In genomic region chr14:52730708-52731111, GRCh38 we compare ENCODE assay signal across 8 cellular contexts. TPM values are rescaled to one million over a fixed set of nuclear protein-coding genes. Genes with fewer than 3 reads are reported as not detected.
DNase-seq lines count a peak whose midpoint lies in the region; ATAC-seq and TF ChIP-seq lines count a peak whose summit lies in the region.

No MANE protein-coding gene starts in this region.

- H3K4me3 ChIP-seq in GM23248, result peak overlapping the region; percentile 88
- peak overlapping the region; percentile 94 for H3K4me3 ChIP-seq in PC-9
- H3K4me3 ChIP-seq in endocrine pancreas (ENCODE audit: control insufficient read depth, insufficient read depth, low read length), result peak overlapping the region; percentile 87

- H3K79me2 ChIP-seq in GM23248 (ENCODE audit: insufficient read depth), result peaks cover 63% of the 10 kb centered on the region
- H3K79me2 ChIP-seq in PC-9 (ENCODE audit: low read depth), result peaks cover 16% of the 10 kb centered on the region

- peaks cover 14% of the 10 kb centered on the region for H3K36me3 Mint-ChIP-seq in neural crest cell (ENCODE audit: low read depth)

- TF ChIP-seq CTCF in PC-9 (conservative IDR thresholded peaks at IDR 0.05), result no peak
- TF ChIP-seq CTCF in neural crest cell (conservative IDR thresholded peaks at IDR 0.05), result no peak

- BruUV-seq in PC-9 (replicated peaks; lab: Mats Ljungman, UMichigan), result no TSS peak

- CTCF ChIA-PET in PC-9 (lab: Charles Lee), result no interaction called here

- peak overlapping the region; percentile 98 for H3K4me2 ChIP-seq in GM23248 (ENCODE audit: unreplicated experiment)
- peak overlapping the region; percentile 95 for H3K4me2 ChIP-seq in PC-9

- in situ Hi-C loops in GM23248 (cut with MboI), result no loop called here

- H2AFZ ChIP-seq in GM23248 (peak overlapping the region; percentile 90), PC-9 (peak overlapping the region; percentile 99)

- H3K9me3 ChIP-seq in GM23248 (ENCODE audit: low read depth) (no peaks in the 10 kb centered on the region), PC-9 (ENCODE audit: insufficient read depth, low read depth) (no peaks in the 10 kb centered on the region), endocrine pancreas (ENCODE audit: control insufficient read depth, low read length) (no peaks in the 10 kb centered on the region)

- peaks cover 2% of the 10 kb centered on the region for H3K9me3 Mint-ChIP-seq in neural crest cell

- peak overlapping the region; percentile 76 for H3K27ac ChIP-seq in GM23248
- 0 out of 2 replicates have a peak overlapping the region, but pooled peaks have one; percentile 10 for H3K27ac ChIP-seq in PC-9

- H4K20me1 ChIP-seq in GM23248 (ENCODE audit: insufficient read depth), result no peaks in the 10 kb centered on the region
- H4K20me1 ChIP-seq in PC-9 (ENCODE audit: insufficient read depth), result no peaks in the 10 kb centered on the region; the same call in 1 of the 2 replicates

- DNase-seq in GM23248, result peak; percentile 64
- DNase-seq in PC-9, result no peak
- DNase-seq in neural crest cell (ENCODE audit: low read depth, low spot score), result no peak
- DNase-seq in activated CD4-positive, CD25-positive, alpha-beta regulatory T cell treated with anti-CD3 and anti-CD28 coated beads, Interleukin-2, amount 50 U/mL, for 72 hours, result no peak

- POLR2A ChIA-PET in PC-9 (lab: Charles Lee; ENCODE audit: unreplicated experiment), result no interaction called here

- H3K27me3 Mint-ChIP-seq in neural crest cell (ENCODE audit: low read depth), result no peaks in the 10 kb centered on the region

- H3F3A ChIP-seq in GM23248 (ENCODE audit: insufficient read depth) (peaks cover 29% of the 10 kb centered on the region), PC-9 (ENCODE audit: insufficient read depth, low read depth) (peaks cover 26% of the 10 kb centered on the region)

- H3K36me3 ChIP-seq in GM23248 (ENCODE audit: low read depth) (peaks cover 29% of the 10 kb centered on the region), PC-9 (ENCODE audit: low read depth) (0 out of 2 replicates have a peak, but pooled peaks cover 2% of the 10 kb centered on the region), endocrine pancreas (ENCODE audit: control insufficient read depth, insufficient read depth, low read length) (no peaks in the 10 kb centered on the region)

- peak overlapping the region; percentile 96 for H3K9ac ChIP-seq in GM23248
- peak overlapping the region; percentile 84 for H3K9ac ChIP-seq in endocrine pancreas (ENCODE audit: control insufficient read depth, insufficient read depth, low read length)

- H3K9me2 ChIP-seq in GM23248 (ENCODE audit: insufficient read depth), result no peaks in the 10 kb centered on the region
- no peaks in the 10 kb centered on the region for H3K9me2 ChIP-seq in PC-9 (ENCODE audit: insufficient read depth)

- peak overlapping the region; percentile 96 for H3K27ac Mint-ChIP-seq in neural crest cell (ENCODE audit: unreplicated experiment)

- peaks cover 28% of the 10 kb centered on the region for H3K4me1 Mint-ChIP-seq in neural crest cell

- ATAC-seq in HG03378 (IDR thresholded peaks at IDR 0.05; ENCODE audit: unreplicated experiment) (no peak), GM21825 (IDR thresholded peaks at IDR 0.05; ENCODE audit: unreplicated experiment) (no peak), HG03565 (IDR thresholded peaks at IDR 0.05; ENCODE audit: unreplicated experiment) (no peak)

- intact Hi-C loops in PC-9 (cut with micrococcal nuclease; ENCODE audit: unreplicated experiment), result no loop called here

- H3K4me1 ChIP-seq in GM23248 (ENCODE audit: insufficient read depth) (no peaks in the 10 kb centered on the region), PC-9 (replicated peaks; ENCODE audit: insufficient read depth) (peaks cover 6% of the 10 kb centered on the region; the same call in 1 of the 2 replicates), endocrine pancreas (ENCODE audit: control insufficient read depth, insufficient read depth, low read length) (peaks cover 5% of the 10 kb centered on the region)

- H3K4me3 Mint-ChIP-seq in neural crest cell, result peak overlapping the region; percentile 99

- no peaks in the 10 kb centered on the region for H3K27me3 ChIP-seq in GM23248 (replicated peaks; ENCODE audit: insufficient read depth)
- no peaks in the 10 kb centered on the region for H3K27me3 ChIP-seq in PC-9 (ENCODE audit: insufficient read depth, low read depth)
- H3K27me3 ChIP-seq in endocrine pancreas (ENCODE audit: control insufficient read depth, insufficient read depth, low read length), result no peaks in the 10 kb centered on the region

- 1 to 5% methylated on average over 11 of the region's 11 CpGs for WGBS in GM23248 (ENCODE audit: low coverage in 1 of 2, low lambda C conversion rate in 2 of 2, missing lambda C conversion rate in 2 of 2), 2 experiments

RNA-seq across cellular contexts. Expression of gene STYX, which starts 0.7 kb away (rescaled TPM):
- 19.3 and 20.1 TPM in 2 replicates for total RNA-seq in GM23248 (2014; rRNA removed; shearing (Covaris generic))
- 21.7 and 23.0 TPM in 2 replicates for polyA plus RNA-seq in GM23248 (2016; fragmentation: Nextera tagmentation; extraction: Ambion mirVana)
- total RNA-seq in PC-9 (2021) (7.0 and 10.8 TPM in 2 replicates), neural crest cell (11.8 and 13.2 TPM in 2 replicates)

RNA-seq across cellular contexts. Expression of gene PSMC6, which starts 23.7 kb away (rescaled TPM):
- 68.3 and 108 TPM in 2 replicates for total RNA-seq in GM23248 (2014; rRNA removed; shearing (Covaris generic))
- polyA plus RNA-seq in GM23248 (2016; fragmentation: Nextera tagmentation; extraction: Ambion mirVana), result 92.4 and 98.8 TPM in 2 replicates
- total RNA-seq in PC-9 (2021) (83.0 and 96.5 TPM in 2 replicates), neural crest cell (108 and 109 TPM in 2 replicates)

RNA-seq across cellular contexts. Expression of gene ERO1A, which starts 35.4 kb away (rescaled TPM):
- total RNA-seq in GM23248 (2014; rRNA removed; shearing (Covaris generic)), result 82.7 and 91.1 TPM in 2 replicates
- polyA plus RNA-seq in GM23248 (2016; fragmentation: Nextera tagmentation; extraction: Ambion mirVana), result 45.1 and 48.6 TPM in 2 replicates
- total RNA-seq in PC-9 (2021), result 83.6 and 83.9 TPM in 2 replicates
- 38.7 and 44.1 TPM in 2 replicates for total RNA-seq in neural crest cell
